9 cellular contexts compared by ENCODE assay signal in genomic region chr7:73005356-73005692, GRCh38. TPM values are rescaled to one million over a fixed set of nuclear protein-coding genes. Genes with fewer than 3 reads are reported as not detected.
DNase-seq lines count a peak whose midpoint lies in the region; ATAC-seq and TF ChIP-seq lines count a peak whose summit lies in the region.
"Not testable (repeated sequence)": the region's sequence is repeated elsewhere in the genome, so short reads cannot be mapped to it uniquely, and the experiment has no call there.
"Had no signal": no experiment of that assay in that cellular context is flagged by ENCODE, and none has a peak within 500 bp of the region (broad histone marks: within the 10 kb centered on the region; RNA-seq: fewer than 3 reads in every experiment).

No MANE protein-coding gene starts in this region.

- not testable (repeated sequence) for H2BK120ac ChIP-seq in H9 (ENCODE audit: low read depth, low read length, poor library complexity, severe bottlenecking)

- peak overlapping the region; percentile 53 for H3K4me3 ChIP-seq in GM12875 (ENCODE audit: low read depth, low read length)
- peak overlapping the region; percentile 38 for H3K4me3 ChIP-seq in HL-60 (replicated peaks; ENCODE audit: insufficient read depth, low read length)
- H3K4me3 ChIP-seq in brain microvascular endothelial cell (ENCODE audit: low read depth, low read length): peak overlapping the region; percentile 65
- H3K4me3 ChIP-seq in iPS-11a (ENCODE audit: low read depth, low read length): peak overlapping the region; percentile 51

- not testable (repeated sequence) for H3K27me3 Mint-ChIP-seq in H9 (ENCODE audit: low read depth); activated CD4-positive, alpha-beta T cell treated with anti-CD3 and anti-CD28 coated beads, Interleukin-2, amount 10 ng/mL, durations not matched to agents 7 days and 5 days; stimulated activated naive B cell treated with anti-CD40 and anti-IgM and Interleukin-4, amounts not matched to agents 10 μg/mL and 1 μg/mL and 100 μg/mL, for 72 hours

- H3K36me3 Mint-ChIP-seq in H9 (ENCODE audit: insufficient read depth in 1 of 3, low read depth in 3 of 3); activated CD4-positive, alpha-beta T cell treated with anti-CD3 and anti-CD28 coated beads, Interleukin-2, amount 10 ng/mL, durations not matched to agents 7 days and 5 days (ENCODE audit: low read depth): not testable (repeated sequence)
- peaks cover 1 to 10% of the 10 kb centered on the region in 2 donors for H3K36me3 Mint-ChIP-seq in stimulated activated naive B cell treated with anti-CD40 and anti-IgM and Interleukin-4, amounts not matched to agents 10 μg/mL and 1 μg/mL and 100 μg/mL, for 72 hours

- not testable (repeated sequence) for H3K79me1 ChIP-seq in H9 (ENCODE audit: insufficient read depth, low read depth, low read length, poor library complexity, severe bottlenecking)

- H3K4me3 Mint-ChIP-seq in H9: peak overlapping the region; percentile 94 to 96
- H3K4me3 Mint-ChIP-seq in activated CD4-positive, alpha-beta T cell treated with anti-CD3 and anti-CD28 coated beads, Interleukin-2, amount 10 ng/mL, durations not matched to agents 7 days and 5 days: peak overlapping the region; percentile 86
- peak overlapping the region; percentile 86 to 98 for H3K4me3 Mint-ChIP-seq in stimulated activated naive B cell treated with anti-CD40 and anti-IgM and Interleukin-4, amounts not matched to agents 10 μg/mL and 1 μg/mL and 100 μg/mL, for 72 hours

- H4K20me1 ChIP-seq in H9 (ENCODE audit: control insufficient read depth, insufficient read depth, insufficient read length): not testable (repeated sequence)

- H3K4me1 Mint-ChIP-seq in H9; activated CD4-positive, alpha-beta T cell treated with anti-CD3 and anti-CD28 coated beads, Interleukin-2, amount 10 ng/mL, durations not matched to agents 7 days and 5 days; stimulated activated naive B cell treated with anti-CD40 and anti-IgM and Interleukin-4, amounts not matched to agents 10 μg/mL and 1 μg/mL and 100 μg/mL, for 72 hours: not testable (repeated sequence)

- not testable (repeated sequence) for H3K23ac ChIP-seq in H9 (ENCODE audit: insufficient read length, low read depth, low read length)

- not testable (repeated sequence) for H2BK5ac ChIP-seq in H9 (ENCODE audit: insufficient read length, low read length)

- H3K18ac ChIP-seq in H9 (ENCODE audit: insufficient read length, low read depth, low read length): not testable (repeated sequence)

- not testable (repeated sequence) for H3K23me2 ChIP-seq in H9 (ENCODE audit: insufficient read length, low read depth, low read length, poor library complexity, severe bottlenecking)

- not testable (repeated sequence) for H3K9me3 ChIP-seq in H9 (ENCODE audit: control insufficient read depth, low read depth, low read length)

- POLR2A ChIA-PET in activated CD4-positive, alpha-beta T cell treated with anti-CD3 and anti-CD28 coated beads, Interleukin-2, amount 10 ng/mL, durations not matched to agents 7 days and 5 days (lab: Charles Lee): not testable (repeated sequence)

- not testable (repeated sequence) for H4K91ac ChIP-seq in H9 (ENCODE audit: insufficient read length, low read depth, low read length)

- not testable (repeated sequence) for DNase-seq in H9; HL-60 (ENCODE audit: low read depth in 1 of 2, low spot score in 1 of 2)
- DNase-seq in activated CD4-positive, alpha-beta T cell treated with anti-CD3 and anti-CD28 coated beads, Interleukin-2, amount 10 ng/mL, durations not matched to agents 7 days and 5 days: peak; percentile 62
- DNase-seq in brain microvascular endothelial cell: peak; percentile 36
- DNase-seq in posterior vena cava (ENCODE audit: low spot score): peak; percentile 86
- DNase-seq in stimulated activated naive B cell treated with anti-CD40 and anti-IgM and Interleukin-4, amounts not matched to agents 10 μg/mL and 1 μg/mL and 100 μg/mL, for 72 hours: peak; percentile 79

- not testable (repeated sequence) for H3K27me3 ChIP-seq in H9 (ENCODE audit: insufficient read depth, low read length); HL-60 (ENCODE audit: insufficient read depth, poor library complexity, severe bottlenecking); brain microvascular endothelial cell (replicated peaks)

- not testable (repeated sequence) for H2AK5ac ChIP-seq in H9 (ENCODE audit: insufficient read length, low read length)

- not testable (repeated sequence) for H3K14ac ChIP-seq in H9 (ENCODE audit: insufficient read depth, low read length)

- CTCF ChIA-PET in activated CD4-positive, alpha-beta T cell treated with anti-CD3 and anti-CD28 coated beads, Interleukin-2, amount 10 ng/mL, durations not matched to agents 7 days and 5 days (lab: Charles Lee): not testable (repeated sequence)

- H3K4me2 ChIP-seq in H9 (ENCODE audit: insufficient read depth, insufficient read length, low read length): not testable (repeated sequence)

- H4K8ac ChIP-seq in H9 (replicated peaks; ENCODE audit: insufficient read length, low read depth, low read length): not testable (repeated sequence)

- not testable (repeated sequence) for H2BK12ac ChIP-seq in H9 (ENCODE audit: insufficient read length, low read depth, low read length)

- H2AFZ ChIP-seq in H9 (ENCODE audit: low read length): not testable (repeated sequence)

- H2BK20ac ChIP-seq in H9 (ENCODE audit: low read depth, low read length, poor library complexity, severe bottlenecking): not testable (repeated sequence)

- WGBS in H9 (ENCODE audit: extremely low coverage, insufficient read length, low lambda C conversion rate): no CpG with 5 or more reads among the region's 30 CpGs

- not testable (repeated sequence) for H3T11ph ChIP-seq in H9 (ENCODE audit: low read length)

- intact Hi-C loops in posterior vena cava (cut with DNase I): not testable (repeated sequence)

- H3K27ac Mint-ChIP-seq in H9: peak overlapping the region; percentile 96 to 100 (median 99); a peak in 6 of 7 replicates
- H3K27ac Mint-ChIP-seq in activated CD4-positive, alpha-beta T cell treated with anti-CD3 and anti-CD28 coated beads, Interleukin-2, amount 10 ng/mL, durations not matched to agents 7 days and 5 days: peak overlapping the region; percentile 96
- peak overlapping the region; percentile 100 for H3K27ac Mint-ChIP-seq in stimulated activated naive B cell treated with anti-CD40 and anti-IgM and Interleukin-4, amounts not matched to agents 10 μg/mL and 1 μg/mL and 100 μg/mL, for 72 hours

- H3K56ac ChIP-seq in H9 (ENCODE audit: insufficient read length, low read depth, low read length): not testable (repeated sequence)

- H3K4me1 ChIP-seq in H9 (ENCODE audit: insufficient read depth, low read length): not testable (repeated sequence)

- not testable (repeated sequence) for H3K9me3 Mint-ChIP-seq in H9; activated CD4-positive, alpha-beta T cell treated with anti-CD3 and anti-CD28 coated beads, Interleukin-2, amount 10 ng/mL, durations not matched to agents 7 days and 5 days; stimulated activated naive B cell treated with anti-CD40 and anti-IgM and Interleukin-4, amounts not matched to agents 10 μg/mL and 1 μg/mL and 100 μg/mL, for 72 hours

- not testable (repeated sequence) for H2BK15ac ChIP-seq in H9 (ENCODE audit: low read depth, low read length)

- not testable (repeated sequence) for H3K79me2 ChIP-seq in H9 (ENCODE audit: insufficient read depth, low read length)

- not testable (repeated sequence) for H3K4ac ChIP-seq in H9 (ENCODE audit: low read depth, low read length)

- not testable (repeated sequence) for TF ChIP-seq CTCF in GM12875 (IDR thresholded peaks at IDR 0.05; ENCODE audit: borderline replicate concordance, insufficient read depth, low read depth, low read length); H9 (conservative IDR thresholded peaks at IDR 0.05); HL-60 (IDR thresholded peaks at IDR 0.05; ENCODE audit: insufficient read depth, low read length); brain microvascular endothelial cell (IDR thresholded peaks at IDR 0.05; ENCODE audit: low read depth, low read length, missing control alignments)

- H3K9ac ChIP-seq in H9 (ENCODE audit: extremely low read depth, insufficient read length, low read length): peak overlapping the region; percentile 10

- ATAC-seq in stimulated activated naive B cell treated with anti-CD40 and anti-IgM and Interleukin-4, amounts not matched to agents 10 μg/mL and 1 μg/mL and 100 μg/mL, for 72 hours (replicated peaks): peak; percentile 85

- in situ Hi-C loops in brain microvascular endothelial cell (cut with HindIII; ENCODE audit: low pct_ligation_motif_present, low sequenced_read_pairs): not testable (repeated sequence)

- not testable (repeated sequence) for H3K27ac ChIP-seq in H9 (ENCODE audit: insufficient read length, low read depth, low read length)
- peak overlapping the region; percentile 98 for H3K27ac ChIP-seq in HL-60 (replicated peaks)
- H3K27ac ChIP-seq in brain microvascular endothelial cell: peak overlapping the region; percentile 86

- not testable (repeated sequence) for H3K36me3 ChIP-seq in brain microvascular endothelial cell (replicated peaks)

- H4K5ac ChIP-seq in H9 (ENCODE audit: insufficient read length, low read depth, low read length): not testable (repeated sequence)

RNA-seq across cellular contexts. Expression of gene SPDYE8, which starts 24.2 kb away (rescaled TPM):
- total RNA-seq in H9 (2021): not detected in 2 replicates
- not detected for total RNA-seq in activated CD4-positive, alpha-beta T cell treated with anti-CD3 and anti-CD28 coated beads, Interleukin-2, amount 10 ng/mL, durations not matched to agents 7 days and 5 days
- total RNA-seq in posterior vena cava: not detected
- total RNA-seq: Daoy had no signal

RNA-seq across cellular contexts. Expression of gene TRIM74, which starts 36.1 kb away (rescaled TPM):
- total RNA-seq in H9 (2021) (0.26 TPM in 1 of 2 replicates, not detected in the other), posterior vena cava (under 1 TPM in 1 of 2 donors, not detected in 1; 0.33 TPM)
- total RNA-seq in activated CD4-positive, alpha-beta T cell treated with anti-CD3 and anti-CD28 coated beads, Interleukin-2, amount 10 ng/mL, durations not matched to agents 7 days and 5 days: 1 to 10 TPM; 1.2 to 1.5 TPM
- total RNA-seq: Daoy had no signal

RNA-seq across cellular contexts. Expression of gene SPDYE11, which starts 52.4 kb away (rescaled TPM):
- total RNA-seq in H9 (2021): not detected in 2 replicates
- total RNA-seq in activated CD4-positive, alpha-beta T cell treated with anti-CD3 and anti-CD28 coated beads, Interleukin-2, amount 10 ng/mL, durations not matched to agents 7 days and 5 days: not detected
- total RNA-seq in posterior vena cava: not detected
- total RNA-seq: Daoy had no signal
